ENCODE assay signal across 9 cellular contexts in genomic region chr2:152420923-152421322, GRCh38.
DNase-seq lines count a peak whose midpoint lies in the region; ATAC-seq, FAIRE-seq and TF ChIP-seq lines count a peak whose summit lies in the region.
"Had no signal": no experiment of that assay in that cellular context is flagged by ENCODE, and none has a peak within 500 bp of the region (broad histone marks: within the 10 kb centered on the region; RNA-seq: fewer than 3 reads in every experiment).

No MANE protein-coding gene starts in this region.

- WGBS in A549 (ENCODE audit: missing lambda C conversion rate) = 77% methylated on average over 7 of the region's 7 CpGs

- H3K9ac ChIP-seq in HUES48 (ENCODE audit: low read depth, low read length) (no peak overlapping the region), mucosa of rectum (ENCODE audit: low read depth in 1 of 2, low read length in 2 of 2) (no peak overlapping the region)

- no peak overlapping the region for H3K27ac Mint-ChIP-seq in activated CD4-positive, alpha-beta T cell treated with anti-CD3 and anti-CD28 coated beads, Interleukin-2, amount 10 ng/mL, durations not matched to agents 7 days and 5 days

- ATAC-seq in A549 (no peak; a peak in 1 of 6 replicates), HG03097 (IDR thresholded peaks at IDR 0.05; ENCODE audit: low FRiP score, unreplicated experiment) (no peak), GM18505 (IDR thresholded peaks at IDR 0.05; ENCODE audit: unreplicated experiment) (no peak)

- H3K27ac ChIP-seq in A549 (peak overlapping the region; percentile 90 to 91), HUES48 (ENCODE audit: low read depth, low read length) (peak overlapping the region; percentile 47), cingulate gyrus (ENCODE audit: low read depth, low read length) (peak overlapping the region; percentile 78), mucosa of rectum (ENCODE audit: low read depth in 2 of 2, low read length in 2 of 2) (peak overlapping the region; percentile 48 to 61)

- CTCF ChIA-PET in A549 (lab: Yijun Ruan, JAX) = interaction anchor here (1.0 kb wide), 1 partner anchor 121 kb away, joined by 3 read pairs; no protein-coding TSS in a partner anchor
- CTCF ChIA-PET in activated CD4-positive, alpha-beta T cell treated with anti-CD3 and anti-CD28 coated beads, Interleukin-2, amount 10 ng/mL, durations not matched to agents 7 days and 5 days (lab: Charles Lee) = no interaction called here

- H3K36me3 ChIP-seq in HUES48 (ENCODE audit: control insufficient read depth, insufficient read depth, low read length) = no peaks in the 10 kb centered on the region
- H3K36me3 ChIP-seq in mucosa of rectum (ENCODE audit: control insufficient read depth in 2 of 2, insufficient read depth in 2 of 2, low read length in 2 of 2) = no peaks in the 10 kb centered on the region

- TF ChIP-seq EP300 in A549 (IDR thresholded peaks at IDR 0.05) = no peak

- H3K36me3 Mint-ChIP-seq in activated CD4-positive, alpha-beta T cell treated with anti-CD3 and anti-CD28 coated beads, Interleukin-2, amount 10 ng/mL, durations not matched to agents 7 days and 5 days (ENCODE audit: low read depth) = no peaks in the 10 kb centered on the region

- no peak for FAIRE-seq in A549 (lab: Jason Lieb, UNC)

- POLR2A ChIA-PET in A549 (lab: Yijun Ruan, JAX) = interaction anchor here (1.0 to 1.3 kb wide), 3 partner anchors 12 to 85 kb away, joined by 3 to 6 read pairs (median 3); partner anchors contain the start of gene FMNL2
- POLR2A ChIA-PET in activated CD4-positive, alpha-beta T cell treated with anti-CD3 and anti-CD28 coated beads, Interleukin-2, amount 10 ng/mL, durations not matched to agents 7 days and 5 days (lab: Charles Lee) = no interaction called here

- H3K9me3 Mint-ChIP-seq in activated CD4-positive, alpha-beta T cell treated with anti-CD3 and anti-CD28 coated beads, Interleukin-2, amount 10 ng/mL, durations not matched to agents 7 days and 5 days = no peaks in the 10 kb centered on the region

- no peaks in the 10 kb centered on the region for H3K9me3 ChIP-seq in A549
- no peaks in the 10 kb centered on the region for H3K9me3 ChIP-seq in HUES48 (ENCODE audit: control insufficient read depth, insufficient read depth, low read length)
- no peaks in the 10 kb centered on the region for H3K9me3 ChIP-seq in mucosa of rectum (ENCODE audit: control insufficient read depth in 2 of 2, low read length in 2 of 2)

- H3K4me3 ChIP-seq in A549 (peak overlapping the region; percentile 13; the same call in 1 of the 3 replicates), HUES48 (ENCODE audit: low read depth, low read length) (no peak overlapping the region), mucosa of rectum (ENCODE audit: low read length in 2 of 2) (no peak overlapping the region)

- H3K27me3 Mint-ChIP-seq in activated CD4-positive, alpha-beta T cell treated with anti-CD3 and anti-CD28 coated beads, Interleukin-2, amount 10 ng/mL, durations not matched to agents 7 days and 5 days = peaks cover 8% of the 10 kb centered on the region

- no peak for TF ChIP-seq CTCF in A549 (IDR thresholded peaks at IDR 0.05)

- TF ChIP-seq RAD21 in A549 (conservative IDR thresholded peaks at IDR 0.05 in 1 of 2, IDR thresholded peaks at IDR 0.05 in 1 of 2) = no peak

- H3K27me3 ChIP-seq in HUES48 (ENCODE audit: control insufficient read depth, insufficient read depth, low read length) (no peaks in the 10 kb centered on the region), mucosa of rectum (ENCODE audit: control insufficient read depth in 2 of 2, insufficient read depth in 2 of 2, low read length in 2 of 2) (no peaks in the 10 kb centered on the region)

- peak overlapping the region; percentile 79 for H3K4me2 ChIP-seq in A549

- H3K4me1 Mint-ChIP-seq in activated CD4-positive, alpha-beta T cell treated with anti-CD3 and anti-CD28 coated beads, Interleukin-2, amount 10 ng/mL, durations not matched to agents 7 days and 5 days = peaks cover 9% of the 10 kb centered on the region

- no peak for DNase-seq in A549 (ENCODE audit: low read depth in 1 of 2, low spot score in 1 of 2)
- no peak for DNase-seq in activated CD4-positive, alpha-beta T cell treated with anti-CD3 and anti-CD28 coated beads, Interleukin-2, amount 10 ng/mL, durations not matched to agents 7 days and 5 days
- no peak for DNase-seq in NK-92 (lab: John Stamatoyannopoulos, UW; ENCODE audit: unreplicated experiment)
- DNase-seq: activated T-cell treated with anti-CD3 and anti-CD28 coated beads, Interleukin-2, amount 50 U/mL, for 1 hour had no signal

- H3K4me3 Mint-ChIP-seq in activated CD4-positive, alpha-beta T cell treated with anti-CD3 and anti-CD28 coated beads, Interleukin-2, amount 10 ng/mL, durations not matched to agents 7 days and 5 days = no peak overlapping the region

- TF ChIP-seq POLR2A in A549 (IDR thresholded peaks at IDR 0.05; ENCODE audit: low read length) (no peak), GM18505 (IDR thresholded peaks at IDR 0.05; ENCODE audit: borderline replicate concordance, extremely low read depth, insufficient read depth, insufficient read length) (no peak)

- peaks cover 73% of the 10 kb centered on the region for H3K4me1 ChIP-seq in A549
- peaks cover 43% of the 10 kb centered on the region for H3K4me1 ChIP-seq in HUES48 (ENCODE audit: control insufficient read depth, insufficient read depth, low read length)
- peaks cover 2 to 4% of the 10 kb centered on the region in 2 donors for H3K4me1 ChIP-seq in mucosa of rectum (ENCODE audit: control insufficient read depth in 2 of 2, insufficient read depth in 2 of 2, low read length in 2 of 2)

TF ChIP-seq in A549, 52 proteins besides CTCF, POLR2A, EP300 and RAD21:
- TF ChIP-seq JUNB (IDR thresholded peaks at IDR 0.05) (no peak), CBX8 (IDR thresholded peaks at IDR 0.05) (no peak), MAFK (IDR thresholded peaks at IDR 0.05; ENCODE audit: partially characterized antibody) (no peak), BHLHE40 (IDR thresholded peaks at IDR 0.05; ENCODE audit: low read depth, low read length) (no peak), MAZ (IDR thresholded peaks at IDR 0.05; ENCODE audit: borderline replicate concordance, low read depth, low read length) (no peak), BCL3 (IDR thresholded peaks at IDR 0.05) (no peak), KDM1A (IDR thresholded peaks at IDR 0.05; ENCODE audit: low read depth) (no peak), HOXB5 (CRISPR knock-in tag; IDR thresholded peaks at IDR 0.05) (no peak), TFCP2L1 (CRISPR knock-in tag; IDR thresholded peaks at IDR 0.05) (no peak), FOSL2 (IDR thresholded peaks at IDR 0.05) (no peak), FOSL2 (CRISPR knock-in tag; IDR thresholded peaks at IDR 0.05) (no peak), HEYL (CRISPR knock-in tag; IDR thresholded peaks at IDR 0.05) (no peak)
